In the genomic region with DNA sequence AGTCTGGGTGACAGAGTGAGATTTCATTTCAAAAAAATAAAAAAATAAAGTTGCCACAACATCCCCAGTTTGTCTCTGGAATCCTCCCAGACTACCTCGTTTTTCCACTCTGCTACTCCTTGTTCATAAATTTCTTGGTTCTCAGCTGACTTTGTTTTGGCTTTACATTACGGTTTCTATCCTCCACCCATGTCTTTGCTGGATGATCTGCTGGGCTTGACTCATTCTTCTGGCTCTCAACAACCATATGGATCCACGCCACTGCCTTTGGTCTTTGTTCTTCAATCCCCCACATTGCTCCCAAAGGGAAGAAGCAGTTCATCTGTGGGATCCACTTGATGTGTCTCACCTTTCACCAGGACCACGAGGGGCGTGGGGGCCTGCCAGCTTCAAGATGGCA, we compare ENCODE assay signal across 22 cellular contexts.
"Had no signal": no experiment of that assay in that cellular context is flagged by ENCODE, and none has a peak within 500 bp of the region (broad histone marks: within the 10 kb centered on the region; RNA-seq: fewer than 3 reads in every experiment).

No MANE protein-coding gene starts in this region.

- H3K4me1 ChIP-seq: body of pancreas, right lobe of liver had no signal

- H3K27ac Mint-ChIP-seq: activated CD4-positive, alpha-beta memory T cell treated with anti-CD3 and anti-CD28 coated beads for 36 hours; activated naive CD4-positive, alpha-beta T cell treated with anti-CD3 and anti-CD28 coated beads for 36 hours; activated naive CD8-positive, alpha-beta T cell treated with anti-CD3 and anti-CD28 coated beads, Interleukin-2, amount 10 ng/mL, durations not matched to agents 7 days and 5 days; activated T-cell treated with anti-CD3 and anti-CD28 coated beads, Interleukin-2, amount 50 U/mL, for 72 hours; stimulated activated memory B cell treated with anti-CD40 and anti-IgM and Interleukin-4, amounts not matched to agents 10 μg/mL and 1 μg/mL and 100 μg/mL, for 72 hours; T-helper 17 cell; type B pancreatic cell had no signal

- H3K9me3 Mint-ChIP-seq: activated naive CD4-positive, alpha-beta T cell treated with anti-CD3 and anti-CD28 coated beads for 36 hours; activated naive CD8-positive, alpha-beta T cell treated with anti-CD3 and anti-CD28 coated beads, Interleukin-2, amount 10 ng/mL, durations not matched to agents 7 days and 5 days; activated T-cell treated with anti-CD3 and anti-CD28 coated beads, Interleukin-2, amount 50 U/mL, for 72 hours; neural crest cell; type B pancreatic cell had no signal

- H3K9me3 ChIP-seq: body of pancreas, right lobe of liver, thoracic aorta had no signal

- H3K27me3 Mint-ChIP-seq: stimulated activated memory B cell treated with anti-CD40 and anti-IgM and Interleukin-4, amounts not matched to agents 10 μg/mL and 1 μg/mL and 100 μg/mL, for 72 hours had no signal

- H3K36me3 ChIP-seq: right lobe of liver, thoracic aorta had no signal

- H3K27me3 ChIP-seq: body of pancreas, right lobe of liver had no signal

- DNase-seq: activated CD4-positive, alpha-beta memory T cell treated with anti-CD3 and anti-CD28 coated beads for 36 hours; activated CD4-positive, alpha-beta T cell treated with anti-CD3 and anti-CD28 coated beads for 48 hours; activated effector memory CD4-positive, alpha-beta T cell treated with Interleukin-2 at 50 U/mL for 16 hours; activated naive CD4-positive, alpha-beta T cell treated with anti-CD3 and anti-CD28 coated beads for 36 hours; activated naive CD8-positive, alpha-beta T cell treated with anti-CD3 and anti-CD28 coated beads, Interleukin-2, amount 10 ng/mL, durations not matched to agents 7 days and 5 days; activated T-cell treated with anti-CD3 and anti-CD28 coated beads, Interleukin-2, amount 50 U/mL, for 72 hours; amniotic stem cell; body of pancreas; naive B cell; occipital lobe; right lobe of liver; stimulated activated CD4-positive, alpha-beta T cell treated with anti-CD3 and anti-CD28 coated beads, Interleukin-15, amount 100 ng/mL, for 24 hours; SW 1271; T-helper 17 cell had no signal

- H3K36me3 Mint-ChIP-seq: activated CD4-positive, alpha-beta memory T cell treated with anti-CD3 and anti-CD28 coated beads for 36 hours; activated naive CD8-positive, alpha-beta T cell treated with anti-CD3 and anti-CD28 coated beads, Interleukin-2, amount 10 ng/mL, durations not matched to agents 7 days and 5 days; naive B cell; type B pancreatic cell had no signal

- ATAC-seq: activated T-cell treated with anti-CD3 and anti-CD28 coated beads, Interleukin-2, amount 50 U/mL, for 72 hours; body of pancreas; left lobe of liver; right lobe of liver; stimulated activated memory B cell treated with anti-CD40 and anti-IgM and Interleukin-4, amounts not matched to agents 10 μg/mL and 1 μg/mL and 100 μg/mL, for 72 hours; T-helper 17 cell had no signal

- H3K4me2 ChIP-seq: smooth muscle cell had no signal

- H3K27ac ChIP-seq: body of pancreas, epithelial cell of prostate, right lobe of liver, thoracic aorta had no signal

- H3K4me3 ChIP-seq: body of pancreas, lung, right lobe of liver, smooth muscle cell, thoracic aorta had no signal

- H3K4me3 Mint-ChIP-seq: activated CD4-positive, alpha-beta memory T cell treated with anti-CD3 and anti-CD28 coated beads for 36 hours; activated naive CD4-positive, alpha-beta T cell treated with anti-CD3 and anti-CD28 coated beads for 36 hours; activated naive CD8-positive, alpha-beta T cell treated with anti-CD3 and anti-CD28 coated beads, Interleukin-2, amount 10 ng/mL, durations not matched to agents 7 days and 5 days; activated T-cell treated with anti-CD3 and anti-CD28 coated beads, Interleukin-2, amount 50 U/mL, for 72 hours; naive B cell; neural crest cell; stimulated activated memory B cell treated with anti-CD40 and anti-IgM and Interleukin-4, amounts not matched to agents 10 μg/mL and 1 μg/mL and 100 μg/mL, for 72 hours; T-helper 17 cell; type B pancreatic cell had no signal
